Comparison of ENCODE assay signal across 16 cellular contexts in the genomic region with DNA sequence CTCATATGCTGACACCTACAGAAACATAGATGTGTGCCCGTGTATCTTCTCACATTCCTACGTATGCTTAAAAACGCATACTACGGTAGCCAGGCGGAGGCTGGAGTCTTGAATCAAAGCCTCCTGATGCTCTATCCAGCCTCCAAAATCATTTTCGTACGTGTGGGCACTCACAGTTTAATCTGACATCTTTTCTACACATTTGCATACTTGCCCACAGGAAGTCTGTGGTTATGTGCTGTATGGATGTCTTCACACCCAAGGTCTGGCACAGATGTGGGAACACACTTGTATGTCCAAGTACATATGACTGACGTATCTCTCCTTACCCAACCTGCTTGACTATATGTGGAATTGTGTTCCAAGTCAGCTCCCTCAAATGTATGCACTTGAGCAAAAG.
DNase-seq lines count a peak whose midpoint lies in the region; ATAC-seq and TF ChIP-seq lines count a peak whose summit lies in the region.
"Had no signal": no experiment of that assay in that cellular context is flagged by ENCODE, and none has a peak within 500 bp of the region (broad histone marks: within the 10 kb centered on the region; RNA-seq: fewer than 3 reads in every experiment).

No MANE protein-coding gene starts in this region.

- H3K9ac ChIP-seq in SK-N-SH (no peak overlapping the region), mesenchymal stem cell (ENCODE audit: low read length) (no peak overlapping the region)

- TF ChIP-seq EP300 in SK-N-SH (IDR thresholded peaks at IDR 0.05; ENCODE audit: borderline replicate concordance in 1 of 2, low read depth in 1 of 2, low read length in 1 of 2): no peak

- H3K79me1 ChIP-seq in mesenchymal stem cell (replicated peaks; ENCODE audit: low read length, poor library complexity, severe bottlenecking): no peaks in the 10 kb centered on the region

- no peak overlapping the region for H2BK120ac ChIP-seq in mesenchymal stem cell (ENCODE audit: low read depth, low read length)

- no peak overlapping the region for H3K18ac ChIP-seq in mesenchymal stem cell (ENCODE audit: low read depth in 1 of 2, low read length in 2 of 2)

- ATAC-seq in GM18517 (IDR thresholded peaks at IDR 0.05; ENCODE audit: unreplicated experiment) (peak; percentile 63), HG02678 (IDR thresholded peaks at IDR 0.05; ENCODE audit: unreplicated experiment) (peak; percentile 54)
- ATAC-seq: gastrocnemius medialis had no signal

- TF ChIP-seq CTCF in SK-N-SH (IDR thresholded peaks at IDR 0.05): no peak

- no peak overlapping the region for H3K4me3 ChIP-seq in SK-N-SH (ENCODE audit: low read depth in 2 of 2, low read length in 1 of 2)
- H3K4me3 ChIP-seq in mesenchymal stem cell (ENCODE audit: insufficient read depth in 1 of 2, low read depth in 1 of 2, low read length in 2 of 2): no peak overlapping the region
- H3K4me3 ChIP-seq: gastrocnemius medialis, thyroid gland had no signal

- H2BK5ac ChIP-seq in mesenchymal stem cell (ENCODE audit: low read depth, low read length, poor library complexity, severe bottlenecking): no peak overlapping the region

- H3K14ac ChIP-seq in mesenchymal stem cell (ENCODE audit: low read length in 2 of 2): no peak overlapping the region

- no peaks in the 10 kb centered on the region for H3K9me2 ChIP-seq in SK-N-SH

- H4K20me1 ChIP-seq in SK-N-SH (ENCODE audit: insufficient read depth): no peaks in the 10 kb centered on the region

- H3F3A ChIP-seq in SK-N-SH (replicated peaks; ENCODE audit: insufficient read depth): no peaks in the 10 kb centered on the region

- H4K8ac ChIP-seq in mesenchymal stem cell (ENCODE audit: low read length): no peak overlapping the region

- no peak overlapping the region for H2AK5ac ChIP-seq in mesenchymal stem cell (ENCODE audit: low read length, severe bottlenecking)

- H2BK12ac ChIP-seq in mesenchymal stem cell (ENCODE audit: low read length in 2 of 2): no peak overlapping the region

- no peak for TF ChIP-seq RAD21 in SK-N-SH (IDR thresholded peaks at IDR 0.05; ENCODE audit: low read length)

- H3K4me2 ChIP-seq in SK-N-SH (no peak overlapping the region), mesenchymal stem cell (ENCODE audit: low read length, poor library complexity, severe bottlenecking) (no peak overlapping the region)

- H3K27me3 ChIP-seq in SK-N-SH (ENCODE audit: insufficient read depth) (no peaks in the 10 kb centered on the region), mesenchymal stem cell (ENCODE audit: control insufficient read depth in 1 of 2, insufficient read depth in 1 of 2, low read length in 2 of 2) (peaks cover 13 to 30% of the 10 kb centered on the region in 2 experiments)
- H3K27me3 ChIP-seq: gastrocnemius medialis, thyroid gland had no signal

- POLR2A ChIA-PET in SK-N-SH (lab: Yijun Ruan, JAX): no interaction called here

- no peaks in the 10 kb centered on the region for H3K9me3 ChIP-seq in SK-N-SH
- no peaks in the 10 kb centered on the region for H3K9me3 ChIP-seq in mesenchymal stem cell (ENCODE audit: control insufficient read depth, low read length)
- H3K9me3 ChIP-seq: gastrocnemius medialis, thyroid gland had no signal

- H2AFZ ChIP-seq in SK-N-SH (ENCODE audit: low read depth): no peak overlapping the region
- H2AFZ ChIP-seq in mesenchymal stem cell (ENCODE audit: low read depth, low read length): no peak overlapping the region

- CTCF ChIA-PET in SK-N-SH (lab: Yijun Ruan, JAX): interaction anchor here (2.5 kb wide), 1 partner anchor 12 kb away, joined by 5 read pairs; no protein-coding TSS in a partner anchor

- H3K23ac ChIP-seq in mesenchymal stem cell (ENCODE audit: low read length in 2 of 2): no peak overlapping the region

- DNase-seq in NOMO-1 treated with dmso at 0.1 percent for 144 hours (lab: John Stamatoyannopoulos, UW; ENCODE audit: unreplicated experiment) (peak; percentile 34), superior temporal gyrus (ENCODE audit: extremely low spot score) (peak; percentile 36), NK-92 (lab: John Stamatoyannopoulos, UW; ENCODE audit: unreplicated experiment) (no peak), SK-N-SH (no peak), mesenchymal stem cell (no peak)
- DNase-seq: activated CD4-positive, alpha-beta T cell treated with anti-CD3 and anti-CD28 coated beads, Interleukin-2, amount 50 U/mL, for 1 hour; activated CD8-positive, alpha-beta memory T cell treated with anti-CD3 and anti-CD28 coated beads, Interleukin-2, amount 50 U/mL, for 4 hours; erythroblast; gastrocnemius medialis; NCI-H187 treated with DMSO at 0.1 percent for 48 hours; NCI-H446; NK-92 treated with Interleukin-12 subunit alpha and Interleukin-12 subunit beta, amount 100 ng/mL, for 24 hours; stimulated activated naive CD4-positive, alpha-beta T cell; thyroid gland had no signal

- no peak overlapping the region for H4K91ac ChIP-seq in mesenchymal stem cell (ENCODE audit: low read length)

- H3K79me2 ChIP-seq in SK-N-SH (ENCODE audit: insufficient read depth): no peaks in the 10 kb centered on the region

- peaks cover 0 to 56% of the 10 kb centered on the region in 2 experiments; a peak in 2 of 4 replicates for H3K4me1 ChIP-seq in SK-N-SH (ENCODE audit: control insufficient read depth in 1 of 2, insufficient read depth in 2 of 2, low read depth in 1 of 2, low read length in 1 of 2)
- peaks cover 6% of the 10 kb centered on the region for H3K4me1 ChIP-seq in mesenchymal stem cell (ENCODE audit: control insufficient read depth, insufficient read depth, low read depth, low read length)
- H3K4me1 ChIP-seq: gastrocnemius medialis, thyroid gland had no signal

- WGBS in SK-N-SH (ENCODE audit: low lambda C conversion rate): 52% methylated on average over 7 of the region's 8 CpGs
- 94% methylated on average over 6 of the region's 8 CpGs for WGBS in mesenchymal stem cell

- H3K27ac ChIP-seq in SK-N-SH (ENCODE audit: low read depth in 2 of 2, low read length in 1 of 2): no peak overlapping the region; a peak in 1 of 4 replicates
- H3K27ac ChIP-seq in mesenchymal stem cell (ENCODE audit: low read length, poor library complexity, severe bottlenecking): no peak overlapping the region
- H3K27ac ChIP-seq: gastrocnemius medialis, thyroid gland had no signal

- no peak overlapping the region for H2BK15ac ChIP-seq in mesenchymal stem cell (ENCODE audit: low read depth, poor library complexity, severe bottlenecking)

- H3K36me3 ChIP-seq in SK-N-SH (replicated peaks in 1 of 2; ENCODE audit: control insufficient read depth in 1 of 2, insufficient read depth in 2 of 2, low read length in 1 of 2): no peaks in the 10 kb centered on the region
- no peaks in the 10 kb centered on the region for H3K36me3 ChIP-seq in mesenchymal stem cell (ENCODE audit: control insufficient read depth in 1 of 2, insufficient read depth in 2 of 2, low read depth in 1 of 2, low read length in 2 of 2)
- H3K36me3 ChIP-seq: gastrocnemius medialis, thyroid gland had no signal

- no peak overlapping the region for H3K4ac ChIP-seq in mesenchymal stem cell (ENCODE audit: low read depth in 1 of 2, low read length in 2 of 2)

TF ChIP-seq in SK-N-SH, 30 proteins besides CTCF, POLR2A, EP300 and RAD21:
- TF ChIP-seq RCOR1 (IDR thresholded peaks at IDR 0.05; ENCODE audit: low read length): no peak
- TF ChIP-seq, protein P1, sequence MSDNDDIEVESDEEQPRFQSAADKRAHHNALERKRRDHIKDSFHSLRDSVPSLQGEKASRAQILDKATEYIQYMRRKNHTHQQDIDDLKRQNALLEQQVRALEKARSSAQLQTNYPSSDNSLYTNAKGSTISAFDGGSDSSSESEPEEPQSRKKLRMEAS (IDR thresholded peaks at IDR 0.05; ENCODE audit: low read depth): no peak
- TF ChIP-seq RXRA (IDR thresholded peaks at IDR 0.05; ENCODE audit: borderline replicate concordance, low read depth): no peak
- TF ChIP-seq, protein P2, sequence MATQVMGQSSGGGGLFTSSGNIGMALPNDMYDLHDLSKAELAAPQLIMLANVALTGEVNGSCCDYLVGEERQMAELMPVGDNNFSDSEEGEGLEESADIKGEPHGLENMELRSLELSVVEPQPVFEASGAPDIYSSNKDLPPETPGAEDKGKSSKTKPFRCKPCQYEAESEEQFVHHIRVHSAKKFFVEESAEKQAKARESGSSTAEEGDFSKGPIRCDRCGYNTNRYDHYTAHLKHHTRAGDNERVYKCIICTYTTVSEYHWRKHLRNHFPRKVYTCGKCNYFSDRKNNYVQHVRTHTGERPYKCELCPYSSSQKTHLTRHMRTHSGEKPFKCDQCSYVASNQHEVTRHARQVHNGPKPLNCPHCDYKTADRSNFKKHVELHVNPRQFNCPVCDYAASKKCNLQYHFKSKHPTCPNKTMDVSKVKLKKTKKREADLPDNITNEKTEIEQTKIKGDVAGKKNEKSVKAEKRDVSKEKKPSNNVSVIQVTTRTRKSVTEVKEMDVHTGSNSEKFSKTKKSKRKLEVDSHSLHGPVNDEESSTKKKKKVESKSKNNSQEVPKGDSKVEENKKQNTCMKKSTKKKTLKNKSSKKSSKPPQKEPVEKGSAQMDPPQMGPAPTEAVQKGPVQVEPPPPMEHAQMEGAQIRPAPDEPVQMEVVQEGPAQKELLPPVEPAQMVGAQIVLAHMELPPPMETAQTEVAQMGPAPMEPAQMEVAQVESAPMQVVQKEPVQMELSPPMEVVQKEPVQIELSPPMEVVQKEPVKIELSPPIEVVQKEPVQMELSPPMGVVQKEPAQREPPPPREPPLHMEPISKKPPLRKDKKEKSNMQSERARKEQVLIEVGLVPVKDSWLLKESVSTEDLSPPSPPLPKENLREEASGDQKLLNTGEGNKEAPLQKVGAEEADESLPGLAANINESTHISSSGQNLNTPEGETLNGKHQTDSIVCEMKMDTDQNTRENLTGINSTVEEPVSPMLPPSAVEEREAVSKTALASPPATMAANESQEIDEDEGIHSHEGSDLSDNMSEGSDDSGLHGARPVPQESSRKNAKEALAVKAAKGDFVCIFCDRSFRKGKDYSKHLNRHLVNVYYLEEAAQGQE (IDR thresholded peaks at IDR 0.05; ENCODE audit: low read depth, low read length): no peak
- no peak for TF ChIP-seq EZH2phosphoT487 (IDR thresholded peaks at IDR 0.05; ENCODE audit: borderline replicate concordance, low read depth)
- no peak for TF ChIP-seq NRF1 (IDR thresholded peaks at IDR 0.05; ENCODE audit: low read depth, low read length)
- TF ChIP-seq TEAD4 (IDR thresholded peaks at IDR 0.05; ENCODE audit: borderline replicate concordance, insufficient read depth): no peak
- no peak for TF ChIP-seq SMC3 (IDR thresholded peaks at IDR 0.05; ENCODE audit: low read depth, low read length)

Comparison
In these comparisons a context has a peak if more than half of its experiments do, and no peak if none do; other contexts are left out.
1. DNase-seq: peak in NOMO-1 treated with dmso at 0.1 percent for 144 hours (single experiment) and superior temporal gyrus (single experiment); none in NK-92 (single experiment), SK-N-SH (single experiment) and mesenchymal stem cell (single experiment).